In the genomic region with DNA sequence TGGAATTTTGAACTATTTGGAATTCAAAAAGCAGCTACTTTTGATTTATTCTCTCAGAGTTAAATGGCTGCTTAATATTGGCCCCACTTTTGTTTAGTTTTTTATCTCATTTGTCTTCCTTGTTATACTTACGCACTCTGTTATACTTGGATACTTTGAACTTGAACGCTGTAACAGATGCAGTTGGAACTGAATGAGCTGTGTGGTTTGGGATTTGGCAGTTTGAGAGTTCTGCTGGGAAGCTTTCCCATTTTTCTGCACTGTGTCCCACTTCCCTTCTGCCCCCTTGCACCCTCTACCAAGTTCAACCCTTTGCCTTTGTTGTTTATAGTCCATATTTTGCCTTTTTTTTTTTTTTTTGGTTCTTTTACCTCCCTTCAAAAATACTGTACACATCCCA, we compare ENCODE assay signal across 14 cellular contexts. TPM values are rescaled to one million over a fixed set of nuclear protein-coding genes. Genes with fewer than 3 reads are reported as not detected.
A peak's percentile ranks its signal among the peaks of the same experiment; 100 is the strongest.
DNase-seq lines count a peak whose midpoint lies in the region; ATAC-seq and TF ChIP-seq lines count a peak whose summit lies in the region.
"Had no signal": no experiment of that assay in that cellular context is flagged by ENCODE, and none has a peak within 500 bp of the region (broad histone marks: within the 10 kb centered on the region; RNA-seq: fewer than 3 reads in every experiment).

No MANE protein-coding gene starts in this region.

- H3K4me3 ChIP-seq in BJ (ENCODE audit: low read depth, low read length) (peak overlapping the region; percentile 100), astrocyte of the cerebellum (ENCODE audit: low read depth, low read length) (peak overlapping the region; percentile 83), right atrium auricular region (peak overlapping the region; percentile 10 to 20)

- DNase-seq in BJ (ENCODE audit: low read depth) = no peak
- peak; percentile 76 for DNase-seq in astrocyte of the cerebellum (ENCODE audit: low read depth)
- DNase-seq in right atrium auricular region (ENCODE audit: low spot score) = no peak
- DNase-seq in pons (ENCODE audit: low spot score) = peak; percentile 60
- no peak for DNase-seq in DMS153 (lab: John Stamatoyannopoulos, UW)
- DNase-seq in activated T-cell treated with anti-CD3 and anti-CD28 coated beads, Interleukin-2, amount 50 U/mL, for 72 hours = no peak
- no peak for DNase-seq in effector CD8-positive, alpha-beta T cell (lab: John Stamatoyannopoulos, UW)
- DNase-seq in COR-L47 (lab: John Stamatoyannopoulos, UW) = no peak
- DNase-seq: activated CD8-positive, alpha-beta memory T cell treated with anti-CD3 and anti-CD28 coated beads, Interleukin-2, amount 10 ng/mL, durations not matched to agents 7 days and 5 days; glutamatergic neuron; MM.1S; NCI-H774; T-cell had no signal

- POLR2A ChIA-PET in BJ (lab: Charles Lee) = interaction anchor here (0.5 to 1.5 kb wide), 3 partner anchors 9 to 85 kb away, joined by 3 to 10 read pairs (median 7); no protein-coding TSS in a partner anchor

- peaks cover 5% of the 10 kb centered on the region for H3K36me3 ChIP-seq in BJ (ENCODE audit: control insufficient read depth, insufficient read depth, low read length)
- peaks cover 11% of the 10 kb centered on the region for H3K36me3 ChIP-seq in right atrium auricular region

- no peak overlapping the region for H3K27ac Mint-ChIP-seq in activated T-cell treated with anti-CD3 and anti-CD28 coated beads, Interleukin-2, amount 50 U/mL, for 72 hours
- H3K27ac Mint-ChIP-seq: activated CD8-positive, alpha-beta memory T cell treated with anti-CD3 and anti-CD28 coated beads, Interleukin-2, amount 10 ng/mL, durations not matched to agents 7 days and 5 days; T-cell had no signal

- H3K9me3 ChIP-seq in right atrium auricular region = no peaks in the 10 kb centered on the region

- no peak for ATAC-seq in activated T-cell treated with anti-CD3 and anti-CD28 coated beads, Interleukin-2, amount 50 U/mL, for 72 hours (replicated peaks in 1 of 2)
- ATAC-seq: activated CD8-positive, alpha-beta memory T cell treated with anti-CD3 and anti-CD28 coated beads, Interleukin-2, amount 10 ng/mL, durations not matched to agents 7 days and 5 days; T-cell had no signal

- H3K27me3 ChIP-seq in BJ (ENCODE audit: control insufficient read depth, insufficient read depth, low read length) (no peaks in the 10 kb centered on the region), right atrium auricular region (no peaks in the 10 kb centered on the region)

- H3K4me1 Mint-ChIP-seq in activated T-cell treated with anti-CD3 and anti-CD28 coated beads, Interleukin-2, amount 50 U/mL, for 72 hours (ENCODE audit: low read depth) = peaks cover 28% of the 10 kb centered on the region

- CTCF ChIA-PET in BJ (lab: Yijun Ruan, JAX) = interaction anchor here (0.6 to 7.0 kb wide), 9 partner anchors 11 to 344 kb away, joined by 3 to 54 read pairs (median 4); no protein-coding TSS in a partner anchor

- no peaks in the 10 kb centered on the region for H3K9me3 Mint-ChIP-seq in activated T-cell treated with anti-CD3 and anti-CD28 coated beads, Interleukin-2, amount 50 U/mL, for 72 hours
- H3K9me3 Mint-ChIP-seq: T-cell had no signal

- no peak overlapping the region for H3K4me3 Mint-ChIP-seq in activated T-cell treated with anti-CD3 and anti-CD28 coated beads, Interleukin-2, amount 50 U/mL, for 72 hours
- H3K4me3 Mint-ChIP-seq: activated CD8-positive, alpha-beta memory T cell treated with anti-CD3 and anti-CD28 coated beads, Interleukin-2, amount 10 ng/mL, durations not matched to agents 7 days and 5 days; T-cell had no signal

- peaks cover 43% of the 10 kb centered on the region for H3K27me3 Mint-ChIP-seq in activated T-cell treated with anti-CD3 and anti-CD28 coated beads, Interleukin-2, amount 50 U/mL, for 72 hours (ENCODE audit: low read depth)

- H3K36me3 Mint-ChIP-seq in activated T-cell treated with anti-CD3 and anti-CD28 coated beads, Interleukin-2, amount 50 U/mL, for 72 hours (ENCODE audit: insufficient read depth in 2 of 2) = peaks cover 0 to 3% of the 10 kb centered on the region in 2 donors
- H3K36me3 Mint-ChIP-seq: activated CD8-positive, alpha-beta memory T cell treated with anti-CD3 and anti-CD28 coated beads, Interleukin-2, amount 10 ng/mL, durations not matched to agents 7 days and 5 days; T-cell had no signal

- H3K27ac ChIP-seq in right atrium auricular region = peak overlapping the region; percentile 91 to 94
- H3K27ac ChIP-seq: C4-2B had no signal

- in situ Hi-C loops in astrocyte of the cerebellum (cut with HindIII; ENCODE audit: low sequenced_read_pairs) = no loop called here

- TF ChIP-seq CTCF in BJ (IDR thresholded peaks at IDR 0.05; ENCODE audit: insufficient read depth, low read depth, low read length) = no peak
- no peak for TF ChIP-seq CTCF in astrocyte of the cerebellum (IDR thresholded peaks at IDR 0.05; ENCODE audit: low read depth, low read length, missing control alignments)
- no peak for TF ChIP-seq CTCF in right atrium auricular region (IDR thresholded peaks at IDR 0.05)

- H3K4me1 ChIP-seq in right atrium auricular region = peaks cover 0 to 47% of the 10 kb centered on the region in 2 donors

RNA-seq across cellular contexts. Expression of gene RHOBTB3, which starts 3.8 kb away (rescaled TPM):
- 288 and 320 TPM in 2 replicates for polyA plus RNA-seq in BJ (2011; rRNA removed)
- polyA minus RNA-seq in BJ (2011; rRNA and poly(A)+ RNA removed) = 406 and 551 TPM in 2 replicates
- 10 to 100 TPM; 56.2 to 89.9 TPM for total RNA-seq in right atrium auricular region
- total RNA-seq in activated T-cell treated with anti-CD3 and anti-CD28 coated beads, Interleukin-2, amount 50 U/mL, for 72 hours = 1 to 10 TPM; 1.3 to 5.2 TPM

RNA-seq across cellular contexts. Expression of gene SPATA9, which starts 52.1 kb away (rescaled TPM):
- polyA plus RNA-seq in BJ (2011; rRNA removed) = 0.53 and 1.0 TPM in 2 replicates
- polyA minus RNA-seq in BJ (2011; rRNA and poly(A)+ RNA removed) = not detected in 2 replicates
- total RNA-seq in right atrium auricular region = under 1 TPM in 1 of 2 donors, not detected in 1; 0.30 TPM
- total RNA-seq in activated T-cell treated with anti-CD3 and anti-CD28 coated beads, Interleukin-2, amount 50 U/mL, for 72 hours = under 1 TPM in 1 of 2 donors, not detected in 1; 0.36 TPM
- total RNA-seq: activated CD8-positive, alpha-beta memory T cell treated with anti-CD3 and anti-CD28 coated beads, Interleukin-2, amount 10 ng/mL, durations not matched to agents 7 days and 5 days; T-cell had no signal

Comparison
In these comparisons a context has a peak if more than half of its experiments do, and no peak if none do; other contexts are left out.
1. DNase-seq: peak in astrocyte of the cerebellum (single experiment) and pons (single experiment); none in BJ (single experiment), right atrium auricular region (single experiment), DMS153 (single experiment), activated T-cell treated with anti-CD3 and anti-CD28 coated beads, Interleukin-2, amount 50 U/mL, for 72 hours (0 of 2), effector CD8-positive, alpha-beta T cell (single experiment) and COR-L47 (single experiment).
2. H3K4me3 ChIP-seq: peak in every context shown above with its lines; median percentile 100 in BJ; 83 in astrocyte of the cerebellum; 15 in right atrium auricular region.
3. RNA of gene RHOBTB3, which starts 3.8 kb away (total RNA-seq): 56.2 to 89.9 TPM in right atrium auricular region; 1.3 to 5.2 TPM in activated T-cell treated with anti-CD3 and anti-CD28 coated beads, Interleukin-2, amount 50 U/mL, for 72 hours; every median in the first group is over 4 times any median in the second.